In the genomic region with DNA sequence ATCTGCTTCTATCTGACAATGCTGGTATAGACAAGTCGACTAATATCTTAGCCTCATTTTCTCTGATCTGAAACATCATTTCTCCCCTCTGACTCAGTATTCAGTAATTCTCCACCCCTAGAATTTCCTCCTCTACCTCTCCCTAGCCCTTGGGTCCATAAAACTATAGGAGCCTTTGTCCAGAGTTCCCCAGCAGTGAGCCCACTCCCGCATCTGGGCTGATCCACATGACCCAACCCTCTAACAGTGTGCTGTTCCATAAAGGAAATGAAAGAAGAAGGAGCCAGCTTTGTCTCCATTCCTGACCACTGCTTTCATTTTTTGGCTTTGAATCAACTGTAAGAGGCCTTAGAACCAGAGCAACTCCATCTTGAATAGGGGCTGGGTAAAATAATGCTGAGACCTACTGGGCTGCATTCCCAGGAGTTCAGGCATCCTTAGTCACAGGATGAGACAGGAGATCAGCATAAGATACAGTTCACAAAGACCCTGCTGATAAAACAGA, we compare ENCODE assay signal across 7 cellular contexts.
DNase-seq lines count a peak whose midpoint lies in the region; ATAC-seq, FAIRE-seq and TF ChIP-seq lines count a peak whose summit lies in the region.
"Not testable (repeated sequence)": the region's sequence is repeated elsewhere in the genome, so short reads cannot be mapped to it uniquely, and the experiment has no call there.

No MANE protein-coding gene starts in this region.

- H3K27ac Mint-ChIP-seq in GM23338 = peak overlapping the region; percentile 10; the same call in 1 of the 2 replicates

- ATAC-seq in GM23338, SK-N-SH treated with all-trans-retinoic acid at 6 μM for 48 hours: not testable (repeated sequence)

- FAIRE-seq in bronchial epithelial cell (lab: Jason Lieb, UNC) = peak; percentile 13

- H4K20me1 ChIP-seq in GM23338 (replicated peaks; ENCODE audit: insufficient read depth) = not testable (repeated sequence)

- not testable (repeated sequence) for TF ChIP-seq CTCF in GM23338 (conservative IDR thresholded peaks at IDR 0.05; ENCODE audit: low read depth in 2 of 2); bronchial epithelial cell (IDR thresholded peaks at IDR 0.05; ENCODE audit: insufficient read depth, low read length, severe bottlenecking)

- H3K79me2 ChIP-seq in GM23338 (replicated peaks; ENCODE audit: insufficient read depth) = not testable (repeated sequence)

- H3K9me2 ChIP-seq in GM23338 (ENCODE audit: insufficient read depth) = not testable (repeated sequence)

- H2AK5ac ChIP-seq in neuronal stem cell (ENCODE audit: low read depth, low read length) = not testable (repeated sequence)

- H3K36me3 ChIP-seq in GM23338 (ENCODE audit: insufficient read depth); bronchial epithelial cell (ENCODE audit: control insufficient read depth, insufficient read depth, low read length); mesodermal cell (ENCODE audit: control insufficient read depth, insufficient read depth, low read length); neuronal stem cell (replicated peaks in 1 of 2; ENCODE audit: control insufficient read depth in 2 of 2, insufficient read depth in 2 of 2, low read length in 2 of 2): not testable (repeated sequence)

- H4K91ac ChIP-seq in neuronal stem cell (ENCODE audit: low read depth, low read length, poor library complexity) = not testable (repeated sequence)

- not testable (repeated sequence) for H3K14ac ChIP-seq in neuronal stem cell (ENCODE audit: low read length)

- not testable (repeated sequence) for H3K9me3 ChIP-seq in mesodermal cell (ENCODE audit: control insufficient read depth, low read length); neuronal stem cell (replicated peaks in 1 of 2; ENCODE audit: control insufficient read depth in 2 of 2, insufficient read depth in 1 of 2, low read depth in 1 of 2, low read length in 2 of 2)

- in situ Hi-C loops in SK-MEL-5 (cut with HindIII; ENCODE audit: low pct_unique_long_range_greater_than_20kb, low sequenced_read_pairs) = not testable (repeated sequence)

- H3K27me3 Mint-ChIP-seq in GM23338 (ENCODE audit: insufficient read depth, low read depth, poor library complexity) = not testable (repeated sequence)

- WGBS in mesodermal cell (ENCODE audit: insufficient coverage in 2 of 2), 2 experiments = 86 to 95% methylated on average over 2 of the region's 2 CpGs
- WGBS in neuronal stem cell (ENCODE audit: extremely low coverage in 2 of 2, insufficient read length in 2 of 2, insufficient replicate concordance in 1 of 2), 2 donors = no CpG with 5 or more reads among the region's 2 CpGs

- H3K18ac ChIP-seq in neuronal stem cell (ENCODE audit: low read length) = not testable (repeated sequence)

- H2BK5ac ChIP-seq in neuronal stem cell (ENCODE audit: low read length) = not testable (repeated sequence)

- H3K4me1 ChIP-seq in GM23338 (ENCODE audit: insufficient read depth) = not testable (repeated sequence)
- H3K4me1 ChIP-seq in mesodermal cell (ENCODE audit: control insufficient read depth, insufficient read depth, low read length, poor library complexity, severe bottlenecking) (peaks cover 39% of the 10 kb centered on the region), neuronal stem cell (ENCODE audit: control insufficient read depth in 2 of 2, insufficient read depth in 1 of 2, low read depth in 1 of 2, low read length in 2 of 2) (peaks cover 2 to 26% of the 10 kb centered on the region in 2 donors)

- not testable (repeated sequence) for H3K36me3 Mint-ChIP-seq in GM23338 (ENCODE audit: low read depth)

- not testable (repeated sequence) for H3K4ac ChIP-seq in neuronal stem cell (ENCODE audit: low read length)

- not testable (repeated sequence) for H3K27me3 ChIP-seq in GM23338 (ENCODE audit: insufficient read depth); bronchial epithelial cell (ENCODE audit: control insufficient read depth, insufficient read depth, low read length); neuronal stem cell (ENCODE audit: control insufficient read depth in 3 of 3, insufficient read depth in 3 of 3, low read depth in 1 of 3, low read length in 3 of 3)

- not testable (repeated sequence) for H3K79me1 ChIP-seq in neuronal stem cell (ENCODE audit: low read depth, low read length)

- not testable (repeated sequence) for H2BK12ac ChIP-seq in neuronal stem cell (ENCODE audit: low read length)

- DNase-seq in GM23338 (ENCODE audit: low spot score); bronchial epithelial cell (ENCODE audit: low read depth); neuronal stem cell (ENCODE audit: low spot score): not testable (repeated sequence)
- DNase-seq in SK-MEL-5 (ENCODE audit: low read depth, low spot score) = peak; percentile 84
- DNase-seq in foreskin melanocyte = peak; percentile 89

- H3K4me1 Mint-ChIP-seq in GM23338 = peaks cover 27% of the 10 kb centered on the region

- H2BK120ac ChIP-seq in neuronal stem cell (ENCODE audit: low read depth, low read length) = not testable (repeated sequence)

- H2AFZ ChIP-seq in GM23338 = not testable (repeated sequence)
- H2AFZ ChIP-seq in neuronal stem cell (ENCODE audit: low read length) = peak overlapping the region; percentile 13

- H4K8ac ChIP-seq in neuronal stem cell (ENCODE audit: low read depth, low read length) = not testable (repeated sequence)

- H3K9me3 Mint-ChIP-seq in GM23338 = not testable (repeated sequence)

- H3F3A ChIP-seq in GM23338 (replicated peaks; ENCODE audit: low read depth) = not testable (repeated sequence)

- H3K4me3 Mint-ChIP-seq in GM23338 = not testable (repeated sequence)

- not testable (repeated sequence) for H3K9ac ChIP-seq in neuronal stem cell (ENCODE audit: low read depth, low read length, poor library complexity)

- not testable (repeated sequence) for H2BK15ac ChIP-seq in neuronal stem cell (ENCODE audit: low read length)

- not testable (repeated sequence) for H3K4me2 ChIP-seq in GM23338; neuronal stem cell (ENCODE audit: insufficient read depth, low read length, poor library complexity, severe bottlenecking)

- H3K4me3 ChIP-seq in GM23338; bronchial epithelial cell (ENCODE audit: low read depth, low read length); mesodermal cell (ENCODE audit: extremely low read depth, insufficient read depth, low read length, poor library complexity, severe bottlenecking); neuronal stem cell (ENCODE audit: low read length in 2 of 2): not testable (repeated sequence)

- H3K27ac ChIP-seq in GM23338 (ENCODE audit: low read depth); neuronal stem cell (replicated peaks; ENCODE audit: low read length): not testable (repeated sequence)
- peak overlapping the region; percentile 43 for H3K27ac ChIP-seq in mesodermal cell (ENCODE audit: low read depth, low read length, severe bottlenecking)

- H3K23ac ChIP-seq in neuronal stem cell (ENCODE audit: low read depth, low read length, poor library complexity) = not testable (repeated sequence)

TF ChIP-seq in SK-N-SH treated with all-trans-retinoic acid at 6 μM for 48 hours, 23 proteins besides CTCF, POLR2A, EP300 and RAD21:
- TF ChIP-seq ZFP3 (CRISPR knock-in tag; IDR thresholded peaks at IDR 0.05) = peak; percentile 80
- TF ChIP-seq ISL1 (CRISPR knock-in tag; IDR thresholded peaks at IDR 0.05) = peak; percentile 35; the same call in 1 of the 2 replicates
- peak; percentile 89 for TF ChIP-seq CSDC2 (CRISPR knock-in tag; IDR thresholded peaks at IDR 0.05)
